ENCODE assay signal across 26 cellular contexts in the genomic region with DNA sequence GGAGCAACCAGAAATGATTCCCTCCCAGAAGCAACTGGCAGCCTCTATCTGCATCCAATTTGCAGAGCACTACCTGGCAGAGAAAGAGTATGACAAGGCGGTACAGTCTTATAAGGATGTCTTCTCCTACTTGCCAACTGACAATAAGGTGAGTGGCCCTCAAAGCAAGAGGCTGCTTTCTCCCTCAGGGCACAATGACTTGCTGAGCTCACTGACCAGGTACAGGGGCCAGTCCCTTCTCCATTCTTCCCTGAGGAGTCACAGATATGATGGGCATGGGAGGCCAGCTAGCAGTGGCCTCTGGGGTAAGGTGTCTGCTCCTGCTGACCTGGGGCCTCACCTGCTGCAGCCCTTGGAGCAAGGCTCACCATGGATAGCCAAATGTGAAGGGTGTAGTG. TPM values are rescaled to one million over a fixed set of nuclear protein-coding genes. Genes with fewer than 3 reads are reported as not detected.
DNase-seq lines count a peak whose midpoint lies in the region; ATAC-seq, FAIRE-seq and TF ChIP-seq lines count a peak whose summit lies in the region.
"Had no signal": no experiment of that assay in that cellular context is flagged by ENCODE, and none has a peak within 500 bp of the region (broad histone marks: within the 10 kb centered on the region; RNA-seq: fewer than 3 reads in every experiment).

No MANE protein-coding gene starts in this region.

- no peak for ATAC-seq in activated T-helper 17 cell treated with anti-CD3 and anti-CD28 coated beads, Interleukin-2, amount 50 U/mL, for 72 hours (replicated peaks)

- no peak overlapping the region for H2AFZ ChIP-seq in keratinocyte (ENCODE audit: control insufficient read depth, low read length)

- peak; percentile 6 for DNase-seq in activated CD8-positive, alpha-beta memory T cell treated with anti-CD3 and anti-CD28 coated beads, Interleukin-2, amount 50 U/mL, for 4 hours
- no peak for DNase-seq in activated CD8-positive, alpha-beta memory T cell treated with anti-CD3 and anti-CD28 coated beads for 24 hours
- DNase-seq in keratinocyte (ENCODE audit: low read depth, low spot score) (no peak), spleen (peak; percentile 40), HCEC 1CT (no peak), NCI-H146 treated with DMSO at 0.1 percent for 48 hours (lab: John Stamatoyannopoulos, UW; ENCODE audit: unreplicated experiment) (no peak)
- DNase-seq in activated CD4-positive, alpha-beta T cell treated with anti-CD3 and anti-CD28 coated beads for 1 hour, result no peak
- DNase-seq: AML-193, C1 segment of cervical spinal cord, Calu3, DMS153, Kasumi-1, NCI-H1694 treated with DMSO at 0.1 percent for 48 hours, NCI-H2081 treated with DMSO at 0.1 percent for 48 hours, NCI-H2171 treated with DMSO at 0.1 percent for 48 hours, NCI-H524 treated with DMSO at 0.1 percent for 48 hours, Right ventricle myocardium superior had no signal

- peak overlapping the region; percentile 63 for H3K27ac Mint-ChIP-seq in activated T-helper 17 cell treated with anti-CD3 and anti-CD28 coated beads, Interleukin-2, amount 50 U/mL, for 72 hours

- H3K4me2 ChIP-seq in keratinocyte (ENCODE audit: control insufficient read depth, extremely low read depth, insufficient read depth, low read depth, low read length), result no peak overlapping the region

- 88 to 100% (median 97%) methylated on average over 1 of the region's 1 CpG for WGBS in spleen, 5 donors

- dilution Hi-C loops in keratinocyte (cut with MboI; ENCODE audit: extremely low pct_ligation_motif_present, low sequenced_read_pairs), result no loop called here

- no peak overlapping the region for H3K9ac ChIP-seq in keratinocyte (ENCODE audit: control insufficient read depth, extremely low read depth, insufficient read depth, low read length)

- intact Hi-C loops in spleen (cut with DNase I; ENCODE audit: low total_unique reads), result no loop called here

- H3K9me3 ChIP-seq in keratinocyte (ENCODE audit: control insufficient read depth, low read depth, low read length) (no peaks in the 10 kb centered on the region), spleen (no peaks in the 10 kb centered on the region)

- no peaks in the 10 kb centered on the region for H3K9me1 ChIP-seq in keratinocyte (ENCODE audit: control insufficient read depth, extremely low read depth, insufficient read depth, low read length)

- no peaks in the 10 kb centered on the region for H3K27me3 Mint-ChIP-seq in activated T-helper 17 cell treated with anti-CD3 and anti-CD28 coated beads, Interleukin-2, amount 50 U/mL, for 72 hours

- TF ChIP-seq POLR2A in spleen (IDR thresholded peaks at IDR 0.05), result no peak

- H3K27ac ChIP-seq in keratinocyte (ENCODE audit: control insufficient read depth, insufficient read depth, low read length) (no peak overlapping the region), spleen (no peak overlapping the region)

- no peaks in the 10 kb centered on the region for H4K20me1 ChIP-seq in keratinocyte (ENCODE audit: control insufficient read depth, extremely low read depth, insufficient read depth, low read length)

- H3K4me3 ChIP-seq in keratinocyte (ENCODE audit: control insufficient read depth in 2 of 3, extremely low read depth in 1 of 3, insufficient read depth in 2 of 3, low read depth in 1 of 3, low read length in 3 of 3) (no peak overlapping the region), spleen (no peak overlapping the region)

- peaks cover 2% of the 10 kb centered on the region for H3K4me1 Mint-ChIP-seq in activated T-helper 17 cell treated with anti-CD3 and anti-CD28 coated beads, Interleukin-2, amount 50 U/mL, for 72 hours

- H3K79me2 ChIP-seq in keratinocyte (ENCODE audit: control insufficient read depth, insufficient read depth, low read length), result no peaks in the 10 kb centered on the region

- no peaks in the 10 kb centered on the region for H3K9me3 Mint-ChIP-seq in activated T-helper 17 cell treated with anti-CD3 and anti-CD28 coated beads, Interleukin-2, amount 50 U/mL, for 72 hours
- H3K9me3 Mint-ChIP-seq: CD8-positive, alpha-beta memory T cell had no signal

- no peaks in the 10 kb centered on the region for H3K27me3 ChIP-seq in keratinocyte (ENCODE audit: control insufficient read depth, extremely low read depth, insufficient read depth, low read length)
- no peaks in the 10 kb centered on the region for H3K27me3 ChIP-seq in spleen (replicated peaks in 1 of 7)

- H3K4me1 ChIP-seq in keratinocyte (ENCODE audit: control insufficient read depth, extremely low read depth, insufficient read depth, low read length), result peaks cover 11% of the 10 kb centered on the region
- H3K4me1 ChIP-seq in spleen, result peaks cover 10 to 41% (median 21%) of the 10 kb centered on the region in 6 donors

- H3K36me3 Mint-ChIP-seq in activated T-helper 17 cell treated with anti-CD3 and anti-CD28 coated beads, Interleukin-2, amount 50 U/mL, for 72 hours (ENCODE audit: low read depth), result peaks cover 16% of the 10 kb centered on the region
- H3K36me3 Mint-ChIP-seq: CD8-positive, alpha-beta memory T cell had no signal

- TF ChIP-seq CTCF in keratinocyte (optimal IDR thresholded peaks at IDR 0.05 in 1 of 3, IDR thresholded peaks at IDR 0.05 in 1 of 3, conservative IDR thresholded peaks at IDR 0.05 in 1 of 3; ENCODE audit: extremely low read depth in 1 of 3, insufficient read depth in 2 of 3, low read length in 3 of 3) (no peak), spleen (IDR thresholded peaks at IDR 0.05 in 8 of 11, conservative IDR thresholded peaks at IDR 0.05 in 3 of 11) (no peak)

- H3K4me3 Mint-ChIP-seq in activated T-helper 17 cell treated with anti-CD3 and anti-CD28 coated beads, Interleukin-2, amount 50 U/mL, for 72 hours, result no peak overlapping the region
- H3K4me3 Mint-ChIP-seq: CD8-positive, alpha-beta memory T cell had no signal

- H3K36me3 ChIP-seq in keratinocyte (ENCODE audit: control insufficient read depth in 2 of 2, extremely low read depth in 1 of 2, insufficient read depth in 2 of 2, low read length in 2 of 2), result no peaks in the 10 kb centered on the region
- peaks cover 0 to 50% (median 3%) of the 10 kb centered on the region in 6 donors for H3K36me3 ChIP-seq in spleen

- peak; percentile 5 for FAIRE-seq in keratinocyte (lab: Jason Lieb, UNC)
- FAIRE-seq: GM18507, H1 had no signal

RNA-seq across cellular contexts. Expression of a gene that starts 20.3 kb away (rescaled TPM):
- total RNA-seq in activated T-helper 17 cell treated with anti-CD3 and anti-CD28 coated beads, Interleukin-2, amount 50 U/mL, for 72 hours, result 100 to 1,000 TPM in 1 of 2 donors, 10 to 100 TPM in 1; 42.9 to 145 TPM
- polyA plus RNA-seq in keratinocyte, result 4.0 to 5.4 TPM (median 5.4 TPM) in 3 replicates
- 9.1 TPM for polyA plus RNA-seq in keratinocyte (2011; ENCODE audit: low read depth)
- 2.2 and 2.7 TPM in 2 replicates for polyA plus RNA-seq in keratinocyte (2011; cell fraction: cytosol; rRNA removed)
- polyA plus RNA-seq in keratinocyte (2011; cell fraction: nucleus; rRNA removed), result 10.0 and 12.0 TPM in 2 replicates
- 3.8 and 31.2 TPM in 2 replicates for polyA plus RNA-seq in keratinocyte (2012; ENCODE audit: low replicate concordance)
- 8.1 to 9.5 TPM (median 8.6 TPM) in 3 replicates for polyA minus RNA-seq in keratinocyte
- 5.8 TPM for polyA minus RNA-seq in keratinocyte (2011; cell fraction: cytosol; rRNA and poly(A)+ RNA removed)
- 9.0 and 10.8 TPM in 2 replicates for polyA minus RNA-seq in keratinocyte (2011; cell fraction: nucleus; rRNA and poly(A)+ RNA removed)
- 10 to 100 TPM; 18.2 to 57.0 (median 34.6) TPM for total RNA-seq in spleen
- polyA plus RNA-seq in spleen, result 10 to 100 TPM in 2 of 3 donors, 1 to 10 TPM in 1; 7.1 to 15.1 (median 10.2) TPM

RNA-seq across cellular contexts. Expression of a gene that starts 25.6 kb away (rescaled TPM):
- 1 to 10 TPM; 2.7 to 4.7 TPM for total RNA-seq in activated T-helper 17 cell treated with anti-CD3 and anti-CD28 coated beads, Interleukin-2, amount 50 U/mL, for 72 hours
- 1.1 to 2.4 TPM (median 1.3 TPM) in 3 replicates for polyA plus RNA-seq in keratinocyte
- polyA plus RNA-seq in keratinocyte (2011; ENCODE audit: low read depth), result 2.2 TPM
- polyA plus RNA-seq in keratinocyte (2011; cell fraction: cytosol; rRNA removed), result 0.30 and 0.50 TPM in 2 replicates
- polyA plus RNA-seq in keratinocyte (2011; cell fraction: nucleus; rRNA removed), result 6.2 and 6.4 TPM in 2 replicates
- 0.61 and 2.7 TPM in 2 replicates for polyA plus RNA-seq in keratinocyte (2012; ENCODE audit: low replicate concordance)
- 1.2 to 3.3 TPM (median 2.0 TPM) in 3 replicates for polyA minus RNA-seq in keratinocyte
- polyA minus RNA-seq in keratinocyte (2011; cell fraction: cytosol; rRNA and poly(A)+ RNA removed), result not detected
- 2.6 and 3.9 TPM in 2 replicates for polyA minus RNA-seq in keratinocyte (2011; cell fraction: nucleus; rRNA and poly(A)+ RNA removed)
- 10 to 100 TPM; 11.6 to 17.5 (median 13.2) TPM for total RNA-seq in spleen
- 10 to 100 TPM; 15.2 to 34.3 (median 18.6) TPM for polyA plus RNA-seq in spleen

RNA-seq across cellular contexts. Expression of a gene that starts 25.7 kb away (rescaled TPM):
- total RNA-seq in activated T-helper 17 cell treated with anti-CD3 and anti-CD28 coated beads, Interleukin-2, amount 50 U/mL, for 72 hours, result 10 to 100 TPM; 21.2 to 24.2 TPM
- polyA plus RNA-seq in keratinocyte, result 38.4 to 58.8 TPM (median 43.7 TPM) in 3 replicates
- 9.6 TPM for polyA plus RNA-seq in keratinocyte (2011; ENCODE audit: low read depth)
- polyA plus RNA-seq in keratinocyte (2011; cell fraction: cytosol; rRNA removed), result 30.3 and 31.4 TPM in 2 replicates
- polyA plus RNA-seq in keratinocyte (2011; cell fraction: nucleus; rRNA removed), result 81.5 and 88.8 TPM in 2 replicates
- polyA plus RNA-seq in keratinocyte (2012; ENCODE audit: low replicate concordance), result 31.1 and 34.2 TPM in 2 replicates
- 39.1 to 63.4 TPM (median 52.9 TPM) in 3 replicates for polyA minus RNA-seq in keratinocyte
- polyA minus RNA-seq in keratinocyte (2011; cell fraction: cytosol; rRNA and poly(A)+ RNA removed), result 34.1 TPM
- 27.2 and 30.3 TPM in 2 replicates for polyA minus RNA-seq in keratinocyte (2011; cell fraction: nucleus; rRNA and poly(A)+ RNA removed)
- 10 to 100 TPM; 47.3 to 74.5 (median 65.5) TPM for total RNA-seq in spleen
- 10 to 100 TPM; 20.6 to 35.5 (median 26.3) TPM for polyA plus RNA-seq in spleen

RNA-seq across cellular contexts. Expression of a gene that starts 59.3 kb away (rescaled TPM):
- total RNA-seq in activated T-helper 17 cell treated with anti-CD3 and anti-CD28 coated beads, Interleukin-2, amount 50 U/mL, for 72 hours, result 10 to 100 TPM in 1 of 2 donors, under 1 TPM in 1; 0.99 to 17.2 TPM
- polyA plus RNA-seq in keratinocyte (not detected in 3 replicates), spleen (under 1 TPM; 0.06 to 0.30 (median 0.12) TPM)
- not detected for polyA plus RNA-seq in keratinocyte (2011; ENCODE audit: low read depth)
- not detected in 2 replicates for polyA plus RNA-seq in keratinocyte (2011; cell fraction: cytosol; rRNA removed)
- polyA plus RNA-seq in keratinocyte (2011; cell fraction: nucleus; rRNA removed), result not detected in 2 replicates
- 0.01 TPM in 1 of 2 replicates, not detected in the other for polyA plus RNA-seq in keratinocyte (2012; ENCODE audit: low replicate concordance)
- polyA minus RNA-seq in keratinocyte, result not detected in 3 replicates
- polyA minus RNA-seq in keratinocyte (2011; cell fraction: cytosol; rRNA and poly(A)+ RNA removed), result not detected
- not detected in 2 replicates for polyA minus RNA-seq in keratinocyte (2011; cell fraction: nucleus; rRNA and poly(A)+ RNA removed)
- total RNA-seq in spleen, result under 1 TPM in 4 of 7 donors, not detected in 3; 0.09 to 0.70 (median 0.39) TPM
- total RNA-seq: A172, Calu3, G401, H1, MCF 10A, OCI-LY7 had no signal
- polyA plus RNA-seq: AG04450; CD8-positive, alpha-beta memory T cell; H1 had no signal

Comparison
In these comparisons a context has a peak if more than half of its experiments do, and no peak if none do; other contexts are left out.
1. DNase-seq: peak in activated CD8-positive, alpha-beta memory T cell treated with anti-CD3 and anti-CD28 coated beads, Interleukin-2, amount 50 U/mL, for 4 hours (single experiment) and spleen (single experiment); none in activated CD8-positive, alpha-beta memory T cell treated with anti-CD3 and anti-CD28 coated beads for 24 hours (single experiment), keratinocyte (single experiment), HCEC 1CT (single experiment), NCI-H146 treated with DMSO at 0.1 percent for 48 hours (single experiment) and activated CD4-positive, alpha-beta T cell treated with anti-CD3 and anti-CD28 coated beads for 1 hour (single experiment).